14 cellular contexts compared by ENCODE assay signal in the genomic region with DNA sequence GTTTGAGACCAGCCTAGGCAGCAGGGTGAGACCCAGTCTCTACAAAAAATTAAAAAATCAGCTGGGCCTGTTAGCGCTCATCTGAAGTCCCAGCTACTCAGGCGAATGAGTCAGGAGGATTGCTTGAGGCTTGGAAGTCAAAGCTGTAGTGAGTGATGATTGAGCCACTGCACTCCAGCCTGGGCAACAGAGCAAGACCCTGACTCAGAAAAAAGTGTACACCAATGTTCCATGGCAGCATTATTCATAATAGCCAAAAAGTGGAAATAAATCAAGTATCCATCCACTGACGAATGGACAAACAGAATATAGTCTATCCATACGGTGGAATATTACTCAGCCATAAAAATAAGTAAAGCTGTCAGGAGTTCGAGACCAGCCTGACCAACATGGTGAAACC.
"Had no signal": no experiment of that assay in that cellular context is flagged by ENCODE, and none has a peak within 500 bp of the region (broad histone marks: within the 10 kb centered on the region; RNA-seq: fewer than 3 reads in every experiment).

No MANE protein-coding gene starts in this region.

- H3K4me3 ChIP-seq: prostate gland, smooth muscle cell, suprapubic skin, upper lobe of right lung had no signal

- ATAC-seq: activated T-cell treated with anti-CD3 and anti-CD28 coated beads, Interleukin-2, amount 50 U/mL, for 72 hours; right cardiac atrium; upper lobe of right lung had no signal

- H3K27me3 Mint-ChIP-seq: activated CD4-positive, alpha-beta T cell treated with anti-CD3 and anti-CD28 coated beads, Interleukin-2, amount 10 ng/mL, durations not matched to agents 7 days and 5 days; stimulated activated naive CD8-positive, alpha-beta T cell treated with anti-CD3 and anti-CD28 coated beads, Interleukin-15, Interleukin-2, amounts not matched to agents 100 ng/mL and 50 ng/mL, for 24 hours had no signal

- H3K4me1 ChIP-seq: prostate gland had no signal

- H3K9me3 ChIP-seq: prostate gland, suprapubic skin, upper lobe of right lung had no signal

- H3K27ac Mint-ChIP-seq: activated T-cell treated with anti-CD3 and anti-CD28 coated beads, Interleukin-2, amount 50 U/mL, for 72 hours had no signal

- DNase-seq: activated CD4-positive, alpha-beta T cell treated with anti-CD3 and anti-CD28 coated beads, Interleukin-2, amount 10 ng/mL, durations not matched to agents 7 days and 5 days; activated CD4-positive, CD25-positive, alpha-beta regulatory T cell; activated gamma-delta T cell treated with Interleukin-2 at 50 U/mL for 16 hours; activated T-cell treated with anti-CD3 and anti-CD28 coated beads, Interleukin-2, amount 50 U/mL, for 72 hours; aorta; effector CD8-positive, alpha-beta T cell; foreskin melanocyte; mesenchymal stem cell; right cardiac atrium; upper lobe of right lung had no signal

- H3K27me3 ChIP-seq: suprapubic skin, upper lobe of right lung had no signal

- H3K9me3 Mint-ChIP-seq: activated CD4-positive, alpha-beta T cell treated with anti-CD3 and anti-CD28 coated beads, Interleukin-2, amount 10 ng/mL, durations not matched to agents 7 days and 5 days; activated T-cell treated with anti-CD3 and anti-CD28 coated beads, Interleukin-2, amount 50 U/mL, for 72 hours; stimulated activated naive CD8-positive, alpha-beta T cell treated with anti-CD3 and anti-CD28 coated beads, Interleukin-15, Interleukin-2, amounts not matched to agents 100 ng/mL and 50 ng/mL, for 24 hours had no signal

- H3K27ac ChIP-seq: prostate gland, suprapubic skin, upper lobe of right lung had no signal

- H3K36me3 ChIP-seq: prostate gland had no signal

- H3K4me3 Mint-ChIP-seq: activated CD4-positive, alpha-beta T cell treated with anti-CD3 and anti-CD28 coated beads, Interleukin-2, amount 10 ng/mL, durations not matched to agents 7 days and 5 days had no signal
